In genomic region chr1:25184011-25184762, GRCh38 we compare ENCODE assay signal across 2 cellular contexts.
TF ChIP-seq lines count a peak whose summit lies in the region.

No MANE protein-coding gene starts in this region.

TF ChIP-seq in IMR-90, 13 proteins besides CTCF, POLR2A, EP300 and RAD21:
- TF ChIP-seq RFX5 (IDR thresholded peaks at IDR 0.05; ENCODE audit: low read depth, low read length), result no peak
- no peak for TF ChIP-seq CHD1 (IDR thresholded peaks at IDR 0.05; ENCODE audit: low read depth, low read length)
- no peak for TF ChIP-seq USF2 (IDR thresholded peaks at IDR 0.05; ENCODE audit: low read depth, low read length)
- TF ChIP-seq MAZ (IDR thresholded peaks at IDR 0.05; ENCODE audit: borderline replicate concordance, low read depth, low read length), result no peak
- no peak for TF ChIP-seq MXI1 (IDR thresholded peaks at IDR 0.05; ENCODE audit: borderline replicate concordance, low read depth, low read length)
- no peak for TF ChIP-seq NFE2L2 (IDR thresholded peaks at IDR 0.05; ENCODE audit: low read depth, low read length)
- TF ChIP-seq MAFK (IDR thresholded peaks at IDR 0.05; ENCODE audit: low read depth, low read length), result no peak
- no peak for TF ChIP-seq SMC3 (IDR thresholded peaks at IDR 0.05; ENCODE audit: low read depth, low read length)
- TF ChIP-seq RCOR1 (IDR thresholded peaks at IDR 0.05; ENCODE audit: insufficient replicate concordance, low read length), result no peak
- TF ChIP-seq BHLHE40 (IDR thresholded peaks at IDR 0.05; ENCODE audit: low read depth, low read length), result no peak
- no peak for TF ChIP-seq CEBPB (IDR thresholded peaks at IDR 0.05; ENCODE audit: low read depth, low read length)
- no peak for TF ChIP-seq FOS (IDR thresholded peaks at IDR 0.05; ENCODE audit: low read depth, low read length)
- no peak for TF ChIP-seq ELK1 (IDR thresholded peaks at IDR 0.05; ENCODE audit: borderline replicate concordance, low read depth, low read length)

TF ChIP-seq in K562, 482 proteins besides CTCF, POLR2A, EP300 and RAD21:
- TF ChIP-seq SPI1 (IDR thresholded peaks at IDR 0.05; ENCODE audit: borderline replicate concordance, low read depth, low read length) (0 out of 2 replicates have a peak, but pooled peaks have one; percentile 7), MEIS2 (IDR thresholded peaks at IDR 0.05; ENCODE audit: partially characterized antibody) (no peak)
